ENCODE assay signal across 1 cellular context in the genomic region with DNA sequence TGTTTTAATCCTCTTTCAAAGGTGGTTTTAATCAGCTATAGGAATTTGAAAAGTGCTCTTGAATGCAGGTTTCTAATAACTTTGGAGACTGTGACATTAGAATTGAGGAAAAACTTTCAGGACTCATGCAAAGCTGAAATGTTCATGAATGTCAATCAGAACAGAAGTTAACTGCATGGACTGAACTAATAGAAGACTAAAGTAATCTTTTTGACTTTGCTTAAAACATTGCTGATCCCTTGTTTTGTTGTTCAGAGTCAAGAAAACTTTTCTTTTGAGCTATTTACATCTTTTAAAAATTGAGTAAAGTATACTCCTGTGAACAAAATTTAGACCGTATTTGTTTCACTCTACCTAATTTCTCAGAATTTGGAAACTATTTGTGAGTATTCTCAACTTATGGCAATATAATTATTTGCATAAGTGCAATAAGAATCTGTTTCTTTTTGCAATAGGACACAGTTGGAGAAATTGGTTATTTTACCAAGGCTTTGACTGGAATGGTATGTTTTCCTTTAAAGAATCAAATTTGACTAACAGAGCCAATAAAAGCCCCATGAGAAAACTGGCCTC.
TF ChIP-seq lines count a peak whose summit lies in the region.

No MANE protein-coding gene starts in this region.

TF ChIP-seq in GM23338, 12 proteins besides CTCF, POLR2A, EP300 and RAD21 (continued from another document):
- TF ChIP-seq, protein P1, sequence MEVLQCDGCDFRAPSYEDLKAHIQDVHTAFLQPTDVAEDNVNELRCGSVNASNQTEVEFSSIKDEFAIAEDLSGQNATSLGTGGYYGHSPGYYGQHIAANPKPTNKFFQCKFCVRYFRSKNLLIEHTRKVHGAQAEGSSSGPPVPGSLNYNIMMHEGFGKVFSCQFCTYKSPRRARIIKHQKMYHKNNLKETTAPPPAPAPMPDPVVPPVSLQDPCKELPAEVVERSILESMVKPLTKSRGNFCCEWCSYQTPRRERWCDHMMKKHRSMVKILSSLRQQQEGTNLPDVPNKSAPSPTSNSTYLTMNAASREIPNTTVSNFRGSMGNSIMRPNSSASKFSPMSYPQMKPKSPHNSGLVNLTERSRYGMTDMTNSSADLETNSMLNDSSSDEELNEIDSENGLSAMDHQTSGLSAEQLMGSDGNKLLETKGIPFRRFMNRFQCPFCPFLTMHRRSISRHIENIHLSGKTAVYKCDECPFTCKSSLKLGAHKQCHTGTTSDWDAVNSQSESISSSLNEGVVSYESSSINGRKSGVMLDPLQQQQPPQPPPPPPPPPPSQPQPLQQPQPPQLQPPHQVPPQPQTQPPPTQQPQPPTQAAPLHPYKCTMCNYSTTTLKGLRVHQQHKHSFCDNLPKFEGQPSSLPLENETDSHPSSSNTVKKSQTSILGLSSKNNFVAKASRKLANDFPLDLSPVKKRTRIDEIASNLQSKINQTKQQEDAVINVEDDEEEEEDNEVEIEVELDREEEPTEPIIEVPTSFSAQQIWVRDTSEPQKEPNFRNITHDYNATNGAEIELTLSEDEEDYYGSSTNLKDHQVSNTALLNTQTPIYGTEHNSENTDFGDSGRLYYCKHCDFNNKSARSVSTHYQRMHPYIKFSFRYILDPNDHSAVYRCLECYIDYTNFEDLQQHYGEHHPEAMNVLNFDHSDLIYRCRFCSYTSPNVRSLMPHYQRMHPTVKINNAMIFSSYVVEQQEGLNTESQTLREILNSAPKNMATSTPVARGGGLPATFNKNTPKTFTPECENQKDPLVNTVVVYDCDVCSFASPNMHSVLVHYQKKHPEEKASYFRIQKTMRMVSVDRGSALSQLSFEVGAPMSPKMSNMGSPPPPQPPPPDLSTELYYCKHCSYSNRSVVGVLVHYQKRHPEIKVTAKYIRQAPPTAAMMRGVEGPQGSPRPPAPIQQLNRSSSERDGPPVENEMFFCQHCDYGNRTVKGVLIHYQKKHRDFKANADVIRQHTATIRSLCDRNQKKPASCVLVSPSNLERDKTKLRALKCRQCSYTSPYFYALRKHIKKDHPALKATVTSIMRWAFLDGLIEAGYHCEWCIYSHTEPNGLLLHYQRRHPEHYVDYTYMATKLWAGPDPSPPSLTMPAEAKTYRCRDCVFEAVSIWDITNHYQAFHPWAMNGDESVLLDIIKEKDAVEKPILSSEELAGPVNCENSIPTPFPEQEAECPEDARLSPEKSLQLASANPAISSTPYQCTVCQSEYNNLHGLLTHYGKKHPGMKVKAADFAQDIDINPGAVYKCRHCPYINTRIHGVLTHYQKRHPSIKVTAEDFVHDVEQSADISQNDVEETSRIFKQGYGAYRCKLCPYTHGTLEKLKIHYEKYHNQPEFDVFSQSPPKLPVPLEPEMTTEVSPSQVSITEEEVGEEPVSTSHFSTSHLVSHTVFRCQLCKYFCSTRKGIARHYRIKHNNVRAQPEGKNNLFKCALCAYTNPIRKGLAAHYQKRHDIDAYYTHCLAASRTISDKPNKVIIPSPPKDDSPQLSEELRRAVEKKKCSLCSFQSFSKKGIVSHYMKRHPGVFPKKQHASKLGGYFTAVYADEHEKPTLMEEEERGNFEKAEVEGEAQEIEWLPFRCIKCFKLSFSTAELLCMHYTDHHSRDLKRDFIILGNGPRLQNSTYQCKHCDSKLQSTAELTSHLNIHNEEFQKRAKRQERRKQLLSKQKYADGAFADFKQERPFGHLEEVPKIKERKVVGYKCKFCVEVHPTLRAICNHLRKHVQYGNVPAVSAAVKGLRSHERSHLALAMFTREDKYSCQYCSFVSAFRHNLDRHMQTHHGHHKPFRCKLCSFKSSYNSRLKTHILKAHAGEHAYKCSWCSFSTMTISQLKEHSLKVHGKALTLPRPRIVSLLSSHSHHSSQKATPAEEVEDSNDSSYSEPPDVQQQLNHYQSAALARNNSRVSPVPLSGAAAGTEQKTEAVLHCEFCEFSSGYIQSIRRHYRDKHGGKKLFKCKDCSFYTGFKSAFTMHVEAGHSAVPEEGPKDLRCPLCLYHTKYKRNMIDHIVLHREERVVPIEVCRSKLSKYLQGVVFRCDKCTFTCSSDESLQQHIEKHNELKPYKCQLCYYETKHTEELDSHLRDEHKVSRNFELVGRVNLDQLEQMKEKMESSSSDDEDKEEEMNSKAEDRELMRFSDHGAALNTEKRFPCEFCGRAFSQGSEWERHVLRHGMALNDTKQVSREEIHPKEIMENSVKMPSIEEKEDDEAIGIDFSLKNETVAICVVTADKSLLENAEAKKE (CRISPR knock-in tag; IDR thresholded peaks at IDR 0.05), result no peak
- TF ChIP-seq EZH2 (IDR thresholded peaks at IDR 0.05; ENCODE audit: low read depth, unreplicated experiment), result no peak
- TF ChIP-seq POLR2AphosphoS5 (IDR thresholded peaks at IDR 0.05; ENCODE audit: low read depth), result no peak
- no peak for TF ChIP-seq CREB1 (CRISPR knock-in tag; IDR thresholded peaks at IDR 0.05; ENCODE audit: low read depth)
- TF ChIP-seq NANOG (IDR thresholded peaks at IDR 0.05; ENCODE audit: borderline replicate concordance), result no peak
